In genomic region chrX:130170752-130171445, GRCh38 we compare ENCODE assay signal across 8 cellular contexts. TPM values are rescaled to one million over a fixed set of nuclear protein-coding genes. Genes with fewer than 3 reads are reported as not detected.
DNase-seq lines count a peak whose midpoint lies in the region; ATAC-seq and TF ChIP-seq lines count a peak whose summit lies in the region.

No MANE protein-coding gene starts in this region.

- H3K36me3 ChIP-seq in HUES48 (ENCODE audit: control insufficient read depth, insufficient read depth, low read length) (no peaks in the 10 kb centered on the region), OCI-LY3 (replicated peaks; ENCODE audit: low read depth, low read length) (peaks cover 16% of the 10 kb centered on the region), ovary (no peaks in the 10 kb centered on the region)

- H3K4me3 Mint-ChIP-seq in Calu3 (ENCODE audit: low read depth, unreplicated experiment) = peak overlapping the region; percentile 80

- peaks cover 21% of the 10 kb centered on the region for H3K4me1 Mint-ChIP-seq in Calu3 (ENCODE audit: low read depth, unreplicated experiment)

- H3K27ac ChIP-seq in HUES48 (ENCODE audit: low read depth, low read length) (no peak overlapping the region), OCI-LY3 (ENCODE audit: low read length) (peak overlapping the region; percentile 99), ovary (no peak overlapping the region)

- H3K27me3 ChIP-seq in HUES48 (ENCODE audit: control insufficient read depth, insufficient read depth, low read length) (peaks cover 36% of the 10 kb centered on the region), OCI-LY3 (ENCODE audit: low read depth, low read length) (no peaks in the 10 kb centered on the region), ovary (no peaks in the 10 kb centered on the region)

- H3K9ac ChIP-seq in HUES48 (ENCODE audit: low read depth, low read length) (no peak overlapping the region), OCI-LY3 (ENCODE audit: low read length) (peak overlapping the region; percentile 99)

- peak; percentile 62 for ATAC-seq in GM19467 (IDR thresholded peaks at IDR 0.05; ENCODE audit: unreplicated experiment)

- no peak for TF ChIP-seq EP300 in ovary (IDR thresholded peaks at IDR 0.05)

- H2AFZ ChIP-seq in OCI-LY3 (ENCODE audit: low read depth, low read length) = no peak overlapping the region; the same call in 1 of the 2 replicates

- H3K27ac Mint-ChIP-seq in Calu3 (ENCODE audit: unreplicated experiment) = no peak overlapping the region

- no peak for TF ChIP-seq POLR2A in ovary (IDR thresholded peaks at IDR 0.05)

- H3K4me1 ChIP-seq in HUES48 (ENCODE audit: control insufficient read depth, insufficient read depth, low read length) (peaks cover 12% of the 10 kb centered on the region), OCI-LY3 (ENCODE audit: low read length) (peaks cover 37% of the 10 kb centered on the region), ovary (ENCODE audit: insufficient read depth) (no peaks in the 10 kb centered on the region)

- intact Hi-C loops in Calu3 (cut with micrococcal nuclease; ENCODE audit: unreplicated experiment) (no loop called here), ovary (cut with DNase I) (loop anchor here (5.0 to 10.0 kb wide), 3 partner anchors 59 to 89 kb away; partner anchors contain the start of gene ELF4 (in 1 of the 4))

- H3K27me3 Mint-ChIP-seq in Calu3 (ENCODE audit: unreplicated experiment) = peaks cover 37% of the 10 kb centered on the region

- H3K9me3 ChIP-seq in HUES48 (ENCODE audit: control insufficient read depth, insufficient read depth, low read length) (no peaks in the 10 kb centered on the region), OCI-LY3 (ENCODE audit: insufficient read depth, low read length) (no peaks in the 10 kb centered on the region), ovary (no peaks in the 10 kb centered on the region)

- DNase-seq in Calu3 (peak; percentile 31), germinal center (ENCODE audit: low spot score) (peak; percentile 81), ovary (peak in 2 of 5 donors; percentile 34 to 41), UCSD-AML1 (lab: John Stamatoyannopoulos, UW; ENCODE audit: unreplicated experiment) (no peak)
- DNase-seq in activated effector memory CD4-positive, alpha-beta T cell treated with Interleukin-2 at 50 U/mL for 16 hours = peak; percentile 39

- H3K36me3 Mint-ChIP-seq in Calu3 (ENCODE audit: insufficient read depth, unreplicated experiment) = peaks cover 16% of the 10 kb centered on the region

- peaks cover 60% of the 10 kb centered on the region for H3K79me2 ChIP-seq in OCI-LY3 (ENCODE audit: low read length)

- no TSS peak for BruUV-seq in Calu3 (replicated peaks; lab: Mats Ljungman, UMichigan)

- no peak for TF ChIP-seq CTCF in Calu3 (IDR thresholded peaks at IDR 0.05; ENCODE audit: unreplicated experiment)
- no peak for TF ChIP-seq CTCF in OCI-LY3 (IDR thresholded peaks at IDR 0.05; ENCODE audit: low read depth, low read length)
- TF ChIP-seq CTCF in ovary (IDR thresholded peaks at IDR 0.05) = no peak

- CTCF ChIA-PET in Calu3 (lab: Charles Lee) = no interaction called here

- peak overlapping the region; percentile 99 for H3K4me2 ChIP-seq in OCI-LY3 (ENCODE audit: low read length)

- 35 to 54% (median 44%) methylated on average over 34 to 36 of the region's 36 CpGs for WGBS in ovary, 3 donors

- no peaks in the 10 kb centered on the region for H4K20me1 ChIP-seq in OCI-LY3 (ENCODE audit: insufficient read depth, low read length)

- no peaks in the 10 kb centered on the region for H3K9me3 Mint-ChIP-seq in Calu3 (ENCODE audit: low read depth, unreplicated experiment)

- peak overlapping the region; percentile 78 for H3K4me3 ChIP-seq in HUES48 (ENCODE audit: low read depth, low read length)
- H3K4me3 ChIP-seq in OCI-LY3 (ENCODE audit: low read length) = peak overlapping the region; percentile 95
- H3K4me3 ChIP-seq in ovary = peak overlapping the region; percentile 29

RNA-seq across cellular contexts. Expression of gene RAB33A, which starts 0.9 kb away (rescaled TPM):
- total RNA-seq in Calu3 (2022) (not detected in 2 replicates), ovary (1 to 10 TPM in 4 of 7 donors, under 1 TPM in 3; 0.24 to 3.3 (median 2.0) TPM)
- polyA plus RNA-seq in ovary = 1 to 10 TPM; 1.3 to 1.8 TPM

RNA-seq across cellular contexts. Expression of gene AIFM1, which starts 5.3 kb away (rescaled TPM):
- total RNA-seq in Calu3 (2022) (50.3 and 52.7 TPM in 2 replicates), ovary (10 to 100 TPM in 6 of 7 donors, 1 to 10 TPM in 1; 5.2 to 25.6 (median 20.5) TPM)
- 10 to 100 TPM; 11.7 to 51.4 TPM for polyA plus RNA-seq in ovary

Comparison
In these comparisons a context has a peak if more than half of its experiments do, and no peak if none do; other contexts are left out.
1. H3K4me3 ChIP-seq: peak in every context shown above with its lines; median percentile 95 in OCI-LY3; 78 in HUES48; 29 in ovary.